ENCODE assay signal across 8 cellular contexts in the genomic region with DNA sequence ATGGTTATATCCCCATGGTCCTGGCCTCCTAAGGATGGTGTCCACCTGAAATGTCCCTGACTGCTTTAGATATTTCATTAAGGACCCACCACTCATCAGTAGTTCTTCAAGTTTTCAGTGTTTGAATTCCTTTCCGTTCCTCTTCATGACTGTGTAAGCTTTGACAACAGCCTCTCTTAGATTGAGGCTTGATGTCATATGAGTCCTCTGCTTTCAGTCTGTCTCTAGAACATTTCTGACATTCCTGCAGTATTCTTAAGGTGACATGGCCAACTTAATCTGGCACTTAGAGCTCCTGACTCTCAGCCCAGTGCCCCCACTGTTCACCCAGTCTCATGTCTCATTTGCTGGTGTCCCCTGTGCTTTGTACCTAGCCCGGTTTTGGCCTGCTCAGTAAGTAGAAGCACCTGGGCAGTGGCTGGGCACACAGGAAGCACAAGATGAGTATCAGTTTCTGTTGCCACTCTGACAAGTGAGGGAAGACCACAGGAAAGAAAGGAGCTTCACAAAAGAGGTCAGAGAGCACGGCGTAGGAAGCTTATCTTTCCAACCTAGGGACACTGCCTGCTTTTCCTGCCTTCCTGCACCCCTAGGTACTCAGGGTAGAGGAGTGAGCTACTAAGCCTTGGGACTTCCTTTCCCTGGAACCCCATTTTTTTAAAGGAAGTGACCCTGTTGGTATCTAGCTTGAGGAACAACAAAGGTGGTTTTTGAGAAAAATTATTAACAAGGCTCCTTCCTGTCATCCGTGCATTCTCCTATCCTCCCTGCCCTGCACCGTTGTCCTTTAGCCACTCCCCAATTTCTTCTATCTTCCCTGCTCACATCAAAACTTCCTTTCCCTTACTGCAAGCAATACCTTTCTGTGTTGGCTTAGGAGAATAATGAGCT.
DNase-seq lines count a peak whose midpoint lies in the region; ATAC-seq and TF ChIP-seq lines count a peak whose summit lies in the region.

No MANE protein-coding gene starts in this region.

- peaks cover 0 to 46% of the 10 kb centered on the region in 2 donors for H3K36me3 ChIP-seq in adrenal gland (replicated peaks in 1 of 2)

- no peak for TF ChIP-seq POLR2A in adrenal gland (IDR thresholded peaks at IDR 0.05)

- intact Hi-C loops in adrenal gland (cut with DNase I) = no loop called here

- DNase-seq in stimulated activated CD4-positive, alpha-beta T cell treated with anti-CD3 and anti-CD28 coated beads, Interleukin-15, amount 100 ng/mL, for 24 hours = peak; percentile 41
- no peak for DNase-seq in stimulated activated CD4-positive, alpha-beta T cell treated with anti-CD3 and anti-CD28 coated beads, Interleukin-12 subunit alpha, Interleukin-12 subunit beta, amount 100 ng/mL, for 4 hours
- DNase-seq in adrenal gland (no peak), NCI-H128 (lab: John Stamatoyannopoulos, UW; ENCODE audit: unreplicated experiment) (no peak), NCI-H1930 (lab: John Stamatoyannopoulos, UW) (no peak), MV-4-11 (lab: John Stamatoyannopoulos, UW) (no peak)
- DNase-seq in stimulated activated naive CD8-positive, alpha-beta T cell treated with anti-CD3 and anti-CD28 coated beads, Interleukin-15, Interleukin-2, amounts not matched to agents 100 U/mL and 50 U/mL, for 24 hours = peak; percentile 47

- peak; percentile 52 for ATAC-seq in HG03139 (IDR thresholded peaks at IDR 0.05; ENCODE audit: unreplicated experiment)
- ATAC-seq in stimulated activated naive CD8-positive, alpha-beta T cell treated with anti-CD3 and anti-CD28 coated beads, Interleukin-15, Interleukin-2, amounts not matched to agents 100 U/mL and 50 U/mL, for 24 hours = peak; percentile 25

- no peaks in the 10 kb centered on the region for H3K27me3 ChIP-seq in adrenal gland

- WGBS in adrenal gland, 4 donors = 63 to 77% (median 72%) methylated on average over 6 of the region's 6 CpGs

- no peaks in the 10 kb centered on the region for H3K9me3 ChIP-seq in adrenal gland (replicated peaks in 1 of 3)

- peak overlapping the region in 3 of 5 donors; percentile 1 to 42 (median 35) for H3K27ac ChIP-seq in adrenal gland

- no peak overlapping the region for H3K4me3 ChIP-seq in adrenal gland

- TF ChIP-seq CTCF in adrenal gland (IDR thresholded peaks at IDR 0.05) = no peak

- peaks cover 8 to 58% of the 10 kb centered on the region in 2 donors for H3K4me1 ChIP-seq in adrenal gland (replicated peaks in 1 of 2)

Comparison
In these comparisons a context has a peak if more than half of its experiments do, and no peak if none do; other contexts are left out.
1. DNase-seq: peak in stimulated activated CD4-positive, alpha-beta T cell treated with anti-CD3 and anti-CD28 coated beads, Interleukin-15, amount 100 ng/mL, for 24 hours (single experiment) and stimulated activated naive CD8-positive, alpha-beta T cell treated with anti-CD3 and anti-CD28 coated beads, Interleukin-15, Interleukin-2, amounts not matched to agents 100 U/mL and 50 U/mL, for 24 hours (single experiment); none in stimulated activated CD4-positive, alpha-beta T cell treated with anti-CD3 and anti-CD28 coated beads, Interleukin-12 subunit alpha, Interleukin-12 subunit beta, amount 100 ng/mL, for 4 hours (single experiment), adrenal gland (0 of 7), NCI-H128 (single experiment), NCI-H1930 (0 of 2) and MV-4-11 (single experiment).